Comparison of ENCODE assay signal across 8 cellular contexts in genomic region chr5:39074009-39074886, GRCh38. TPM values are rescaled to one million over a fixed set of nuclear protein-coding genes. Genes with fewer than 3 reads are reported as not detected.
DNase-seq lines count a peak whose midpoint lies in the region; ATAC-seq and TF ChIP-seq lines count a peak whose summit lies in the region.

RICTOR (minus strand) TSS chr5:39074399; CDS start chr5:39074377, 22 bp downstream.

- H3K36me3 Mint-ChIP-seq in activated B cell treated with CpG ODN at 0.5 μM for 24 hours (ENCODE audit: low read depth): peaks cover 19% of the 10 kb centered on the region

- no peak for TF ChIP-seq CTCF in activated B cell treated with CpG ODN at 0.5 μM for 24 hours (IDR thresholded peaks at IDR 0.05)
- TF ChIP-seq CTCF in cardiac fibroblast (IDR thresholded peaks at IDR 0.05; ENCODE audit: low read depth, low read length): no peak

- TF ChIP-seq POLR2A in GM18951 (IDR thresholded peaks at IDR 0.05; ENCODE audit: extremely low read depth, insufficient read depth, insufficient read length): peak; percentile 80

- H3K4me1 Mint-ChIP-seq in activated B cell treated with CpG ODN at 0.5 μM for 24 hours: peaks cover 53% of the 10 kb centered on the region

- CTCF ChIA-PET in activated B cell treated with CpG ODN at 0.5 μM for 24 hours (lab: Charles Lee): no interaction called here

- in situ Hi-C loops in GM18951 (cut with MboI; ENCODE audit: low sequenced_read_pairs, unreplicated experiment): no loop called here

- peak; percentile 69 for ATAC-seq in HG03175 (IDR thresholded peaks at IDR 0.05; ENCODE audit: unreplicated experiment)
- peak; percentile 81 for ATAC-seq in activated B cell treated with CpG ODN at 0.5 μM for 24 hours (ENCODE audit: low read depth)

- H3K27ac Mint-ChIP-seq in activated B cell treated with CpG ODN at 0.5 μM for 24 hours: peak within 1 kb of the TSS; percentile 96

- H3K4me3 Mint-ChIP-seq in activated B cell treated with CpG ODN at 0.5 μM for 24 hours: peak within 1 kb of the TSS; percentile 97

- H3K4me3 ChIP-seq in cardiac fibroblast (replicated peaks in 1 of 2; ENCODE audit: low read depth in 2 of 2, low read length in 2 of 2): peak within 1 kb of the TSS; percentile 84 to 88

- POLR2A ChIA-PET in activated B cell treated with CpG ODN at 0.5 μM for 24 hours (lab: Charles Lee): no interaction called here

- DNase-seq in AG08395 (ENCODE audit: low spot score) (peak; percentile 94), NCI-H2227 treated with DMSO at 0.1 percent for 48 hours (lab: John Stamatoyannopoulos, UW) (peak; percentile 87), activated B cell treated with CpG ODN at 0.5 μM for 24 hours (peak; percentile 92), cardiac fibroblast (ENCODE audit: low read depth in 2 of 2) (peak; percentile 87 to 88), inferior parietal cortex (ENCODE audit: extremely low spot score) (peak; percentile 85)
- DNase-seq in stimulated activated CD4-positive, alpha-beta T cell treated with anti-CD3 and anti-CD28 coated beads, Interleukin-12 subunit alpha, Interleukin-12 subunit beta, amount 100 ng/mL, for 24 hours (ENCODE audit: low read depth in 2 of 2): peak; percentile 82 to 90

- H3K27me3 Mint-ChIP-seq in activated B cell treated with CpG ODN at 0.5 μM for 24 hours: no peaks in the 10 kb centered on the region

- intact Hi-C loops in activated B cell treated with CpG ODN at 0.5 μM for 24 hours (cut with micrococcal nuclease): loop anchor here (1.0 to 10.0 kb wide), 7 partner anchors 16 to 1761 kb away; partner anchors contain the start of genes NUP155, RPL37, TTC33 and WDR70

- no peaks in the 10 kb centered on the region for H3K9me3 Mint-ChIP-seq in activated B cell treated with CpG ODN at 0.5 μM for 24 hours

RNA-seq across cellular contexts. Expression of gene RICTOR, which starts in this region (rescaled TPM):
- 46.4 and 51.8 TPM in 2 replicates for total RNA-seq in activated B cell treated with CpG ODN at 0.5 μM for 24 hours

Comparison
In these comparisons a context has a peak if more than half of its experiments do, and no peak if none do; other contexts are left out.
1. Peak in every context shown above with its lines: DNase-seq, ATAC-seq and H3K4me3 ChIP-seq.